Comparison of ENCODE assay signal across 9 cellular contexts in genomic region chr16:1533443-1533951, GRCh38. TPM values are rescaled to one million over a fixed set of nuclear protein-coding genes. Genes with fewer than 3 reads are reported as not detected.
DNase-seq lines count a peak whose midpoint lies in the region; ATAC-seq, FAIRE-seq and TF ChIP-seq lines count a peak whose summit lies in the region.
"Had no signal": no experiment of that assay in that cellular context is flagged by ENCODE, and none has a peak within 500 bp of the region (broad histone marks: within the 10 kb centered on the region; RNA-seq: fewer than 3 reads in every experiment).

TMEM204 (plus strand) TSS chr16:1533666; CDS start chr16:1534276, 610 bp downstream.

- DNase-seq in MG63 (peak; percentile 53), amniotic stem cell (lab: John Stamatoyannopoulos, UW) (peak; percentile 22), kidney (peak; percentile 94), substantia nigra (lab: John Stamatoyannopoulos, UW) (no peak)
- DNase-seq in effector CD4-positive, alpha-beta T cell, result no peak

- ATAC-seq in HG03521 (IDR thresholded peaks at IDR 0.05; ENCODE audit: unreplicated experiment), result no peak
- no peak for ATAC-seq in HG03280 (IDR thresholded peaks at IDR 0.05; ENCODE audit: unreplicated experiment)
- ATAC-seq in GM18519 (IDR thresholded peaks at IDR 0.05; ENCODE audit: low FRiP score, unreplicated experiment), result no peak

- no peaks in the 10 kb centered on the region for H3K36me3 ChIP-seq in MG63
- H3K36me3 ChIP-seq in kidney (ENCODE audit: control insufficient read depth in 1 of 2, insufficient read depth in 2 of 2, low read length in 2 of 2), result peaks cover 0 to 13% of the 10 kb centered on the region in 2 donors

- H3K4me3 ChIP-seq in MG63 (peak within 1 kb of the TSS; percentile 31), kidney (ENCODE audit: low read length in 2 of 2) (peak within 1 kb of the TSS; percentile 75 to 81)

- H3K9me3 ChIP-seq in MG63, result no peaks in the 10 kb centered on the region
- H3K9me3 ChIP-seq in kidney (ENCODE audit: control insufficient read depth in 1 of 2, low read length in 2 of 2), result no peaks in the 10 kb centered on the region

- no peak for FAIRE-seq in kidney (lab: Jason Lieb, UNC)

- H3K27ac ChIP-seq in kidney (ENCODE audit: low read depth in 2 of 2, low read length in 2 of 2) (peak within 1 kb of the TSS; percentile 70 to 78), substantia nigra (ENCODE audit: low read depth, low read length, poor library complexity, severe bottlenecking) (peak within 1 kb of the TSS; percentile 6)

- no peak for TF ChIP-seq CTCF in kidney (IDR thresholded peaks at IDR 0.05; ENCODE audit: borderline replicate concordance, extremely low read depth, insufficient read depth)

- no peaks in the 10 kb centered on the region for H3K27me3 ChIP-seq in MG63

- peaks cover 0 to 23% of the 10 kb centered on the region in 2 donors for H3K4me1 ChIP-seq in kidney (ENCODE audit: control insufficient read depth in 1 of 2, insufficient read depth in 1 of 2, low read depth in 1 of 2, low read length in 2 of 2)

- H3K9ac ChIP-seq in kidney (ENCODE audit: low read length in 2 of 2), result peak within 1 kb of the TSS in 1 of 2 donors; percentile 40

- intact Hi-C loops in kidney (cut with DNase I), result no loop called here

RNA-seq across cellular contexts. Expression of gene TMEM204, which starts in this region (rescaled TPM):
- total RNA-seq in MG63 (2014; rRNA removed; shearing (Covaris generic); ENCODE audit: low replicate concordance), result 1.7 TPM in 1 of 2 replicates, not detected in the other
- 40.9 TPM for total RNA-seq in kidney
- 49.5 TPM for polyA plus RNA-seq in kidney (ENCODE audit: insufficient read depth, low read depth, low replicate concordance)
- total RNA-seq: NCI-H460 had no signal

Comparison
In these comparisons a context has a peak if more than half of its experiments do, and no peak if none do; other contexts are left out.
1. RNA of gene TMEM204 (total RNA-seq): 40.9 TPM in kidney (single experiment); 1.7 TPM in MG63; every median in the first group is over 10 times any median in the second.
2. DNase-seq: peak in MG63 (single experiment), amniotic stem cell (single experiment) and kidney (single experiment); none in substantia nigra (0 of 49) and effector CD4-positive, alpha-beta T cell (single experiment).